17 cellular contexts compared by ENCODE assay signal in the genomic region with DNA sequence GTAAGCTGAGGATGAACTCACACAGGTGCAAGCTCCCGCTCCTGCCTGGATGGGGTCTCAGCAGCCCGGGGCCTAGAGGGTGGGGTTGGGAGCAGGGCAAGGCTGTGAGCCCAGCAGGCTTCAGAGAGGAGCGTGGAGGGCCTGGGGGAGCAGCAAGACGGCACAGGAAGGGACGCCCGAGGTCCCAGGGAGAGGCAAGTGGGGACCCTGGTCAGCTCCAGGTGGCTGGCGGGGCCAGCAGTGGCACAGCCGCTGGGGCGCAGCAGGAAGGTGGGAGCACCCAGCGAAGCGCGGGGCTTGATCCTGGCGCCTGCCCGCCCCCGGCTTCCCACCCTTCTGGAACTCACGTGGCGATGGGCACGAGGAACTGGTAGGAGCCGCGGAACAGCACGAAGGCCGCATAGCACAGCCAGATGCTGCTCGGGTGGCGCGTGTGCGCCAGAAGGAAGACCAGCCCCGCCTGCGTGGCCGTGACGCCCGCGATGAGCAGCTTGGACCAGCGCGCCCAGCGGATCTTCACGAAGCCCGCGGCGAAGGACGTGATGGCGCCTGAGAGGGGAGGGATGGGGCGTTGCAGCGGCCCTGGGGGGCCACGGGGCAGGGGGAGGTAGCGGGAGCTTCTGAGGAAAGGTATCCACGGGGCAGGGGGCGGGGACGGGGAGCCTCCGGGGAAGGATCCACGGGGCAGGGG. TPM values are rescaled to one million over a fixed set of nuclear protein-coding genes. Genes with fewer than 3 reads are reported as not detected.
A peak's percentile ranks its signal among the peaks of the same experiment; 100 is the strongest.
DNase-seq lines count a peak whose midpoint lies in the region; ATAC-seq, FAIRE-seq and TF ChIP-seq lines count a peak whose summit lies in the region.
"Had no signal": no experiment of that assay in that cellular context is flagged by ENCODE, and none has a peak within 500 bp of the region (broad histone marks: within the 10 kb centered on the region; RNA-seq: fewer than 3 reads in every experiment).

No MANE protein-coding gene starts in this region.

- no peak overlapping the region for H2BK120ac ChIP-seq in H1 (replicated peaks; ENCODE audit: low read depth, low read length)

- peak overlapping the region; percentile 70; the same call in 1 of the 2 replicates for H2BK12ac ChIP-seq in H1 (ENCODE audit: low read depth, low read length)

- H3K14ac ChIP-seq in H1 (ENCODE audit: insufficient read length), result no peak overlapping the region

- no peak for TF ChIP-seq RAD21 in H1 (IDR thresholded peaks at IDR 0.05 in 1 of 2, conservative IDR thresholded peaks at IDR 0.05 in 1 of 2; ENCODE audit: low read depth in 2 of 2, low read length in 2 of 2)

- TF ChIP-seq CTCF in WTC11 (IDR thresholded peaks at IDR 0.05), result no peak
- no peak for TF ChIP-seq CTCF in H1 (IDR thresholded peaks at IDR 0.05; ENCODE audit: control extremely low read depth in 1 of 3, insufficient read depth in 1 of 3, low read depth in 1 of 3, low read length in 3 of 3)
- TF ChIP-seq CTCF in left lung (IDR thresholded peaks at IDR 0.05), result no peak
- TF ChIP-seq CTCF in sigmoid colon (IDR thresholded peaks at IDR 0.05), result no peak

- H4K91ac ChIP-seq in H1 (replicated peaks; ENCODE audit: insufficient read length, low read length), result no peak overlapping the region

- no peak overlapping the region for H2BK15ac ChIP-seq in H1 (ENCODE audit: low read length)

- intact Hi-C loops in left lung (cut with DNase I), result no loop called here
- intact Hi-C loops in sigmoid colon (cut with DNase I), result no loop called here

- no peak for TF ChIP-seq EP300 in H1 (IDR thresholded peaks at IDR 0.05; ENCODE audit: borderline replicate concordance in 1 of 2, low read depth in 2 of 2, low read length in 2 of 2)
- no peak for TF ChIP-seq EP300 in sigmoid colon (IDR thresholded peaks at IDR 0.05)

- no peaks in the 10 kb centered on the region; a peak in 1 of 4 replicates for H3K9me3 ChIP-seq in H1 (ENCODE audit: insufficient read depth in 2 of 2, low read depth in 1 of 2, low read length in 1 of 2)
- H3K9me3 ChIP-seq in left lung, result no peaks in the 10 kb centered on the region
- H3K9me3 ChIP-seq in sigmoid colon, result no peaks in the 10 kb centered on the region

- H3K27me3 ChIP-seq in H1 (replicated peaks in 1 of 4; ENCODE audit: control insufficient read depth in 3 of 4, extremely low read depth in 1 of 4, insufficient read depth in 3 of 4, low read length in 3 of 4) (no peaks in the 10 kb centered on the region; a peak in 1 of 7 replicates), left lung (no peaks in the 10 kb centered on the region), sigmoid colon (no peaks in the 10 kb centered on the region)

- peak overlapping the region; percentile 12; the same call in 1 of the 2 replicates for H2BK5ac ChIP-seq in H1 (ENCODE audit: low read depth, low read length)

- no peak overlapping the region for H2BK20ac ChIP-seq in H1 (ENCODE audit: low read length)

- H3K18ac ChIP-seq in H1 (ENCODE audit: extremely low read depth, low read length), result no peak overlapping the region

- no peak overlapping the region for H3K23ac ChIP-seq in H1 (ENCODE audit: insufficient read length)

- H3K23me2 ChIP-seq in H1 (ENCODE audit: low read depth, low read length), result peaks cover 10% of the 10 kb centered on the region

- H3K79me1 ChIP-seq in H1 (ENCODE audit: low read depth, low read length), result peaks cover 3% of the 10 kb centered on the region

- peaks cover 7 to 23% (median 13%) of the 10 kb centered on the region in 4 experiments; a peak in 6 of 8 replicates for H3K36me3 ChIP-seq in H1 (ENCODE audit: control insufficient read depth in 2 of 4, insufficient read depth in 4 of 4, low read length in 3 of 4)
- H3K36me3 ChIP-seq in left lung, result peaks cover 0 to 61% of the 10 kb centered on the region in 2 donors
- peaks cover 0 to 6% (median 0%) of the 10 kb centered on the region in 4 donors for H3K36me3 ChIP-seq in sigmoid colon

- DNase-seq in WTC11 (ENCODE audit: low spot score) (peak; percentile 9), H1 (ENCODE audit: low read depth in 1 of 2, low spot score in 2 of 2) (peak in 1 of 2 experiments; percentile 39), left lung (peak; percentile 27 to 75), sigmoid colon (peak; percentile 59), GOT3 (lab: John Stamatoyannopoulos, UW) (no peak)
- DNase-seq in activated CD4-positive, alpha-beta T cell treated with anti-CD3 and anti-CD28 coated beads, Interleukin-2, amount 50 U/mL, for 1 hour, result no peak
- DNase-seq: activated CD4-positive, alpha-beta T cell treated with anti-CD3 and anti-CD28 coated beads, Interleukin-2, amount 50 U/mL, for 4 hours; activated naive CD4-positive, alpha-beta T cell treated with anti-CD3 and anti-CD28 coated beads, Interleukin-2, amount 10 ng/mL, durations not matched to agents 7 days and 5 days; DMS79 treated with DMSO at 0.1 percent for 48 hours; effector memory CD4-positive, alpha-beta T cell; H9; Karpas-422; NCI-H2029 treated with DMSO at 0.1 percent for 48 hours; NCI-H446 had no signal

- H3K27ac ChIP-seq in H1 (ENCODE audit: low read depth, low read length) (no peak overlapping the region), left lung (no peak overlapping the region), sigmoid colon (no peak overlapping the region)

- POLR2A ChIA-PET in WTC11 (lab: Charles Lee) (no interaction called here), H1 (lab: Charles Lee; ENCODE audit: partially characterized antibody) (interaction anchor here (0.7 kb wide), 1 partner anchor 112 kb away, joined by 3 read pairs; no protein-coding TSS in a partner anchor)

- H3K4me1 ChIP-seq in H1 (replicated peaks in 1 of 4; ENCODE audit: control insufficient read depth in 3 of 4, insufficient read depth in 4 of 4, low read length in 3 of 4), result peaks cover 0 to 2% (median 0%) of the 10 kb centered on the region in 4 experiments; a peak in 3 of 7 replicates
- H3K4me1 ChIP-seq in left lung, result peaks cover 0 to 40% of the 10 kb centered on the region in 2 donors
- no peaks in the 10 kb centered on the region for H3K4me1 ChIP-seq in sigmoid colon

- ATAC-seq in WTC11 (no peak), left lung (no peak), HG03025 (IDR thresholded peaks at IDR 0.05; ENCODE audit: low FRiP score, unreplicated experiment) (no peak)
- ATAC-seq: stimulated activated effector memory CD8-positive, alpha-beta T cell treated with anti-CD3 and anti-CD28 coated beads, Interleukin-12 subunit alpha, Interleukin-12 subunit beta, amount 100 ng/mL, for 72 hours; T-helper 17 cell had no signal

- H3K56ac ChIP-seq in H1 (replicated peaks; ENCODE audit: insufficient read length, low read depth, low read length), result peak overlapping the region; percentile 46

- CTCF ChIA-PET in WTC11 (lab: Charles Lee) (interaction anchor here (1.6 kb wide), 1 partner anchor 243 kb away, joined by 3 read pairs; a partner anchor contains a TSS), H1 (lab: Charles Lee; ENCODE audit: partially characterized antibody) (interaction anchor here (0.8 to 1.1 kb wide), 2 partner anchors 15 to 268 kb away, joined by 3 to 5 read pairs; no protein-coding TSS in a partner anchor)

- H3K4ac ChIP-seq in H1 (replicated peaks; ENCODE audit: insufficient read length, low read depth, low read length), result no peak overlapping the region

- H3K27me3 Mint-ChIP-seq in WTC11 (ENCODE audit: low read depth), result no peaks in the 10 kb centered on the region
- H3K27me3 Mint-ChIP-seq: activated naive CD4-positive, alpha-beta T cell treated with anti-CD3 and anti-CD28 coated beads, Interleukin-2, amount 10 ng/mL, durations not matched to agents 7 days and 5 days; T-helper 17 cell had no signal

- H3K4me2 ChIP-seq in H1 (ENCODE audit: insufficient read depth in 1 of 2, low read depth in 2 of 2, low read length in 2 of 2), result no peak overlapping the region

- WGBS in H1 (ENCODE audit: extremely low coverage in 1 of 2, insufficient coverage in 1 of 2, insufficient read length in 1 of 2, insufficient replicate concordance in 2 of 2, low coverage in 1 of 2, low lambda C conversion rate in 2 of 2, missing lambda C conversion rate in 1 of 2), 2 experiments, result 81% methylated on average over 14 of the region's 50 CpGs; no CpG with 5 or more reads in 1 of the 2 experiments
- 97 to 98% methylated on average over 50 of the region's 50 CpGs for WGBS in sigmoid colon, 2 donors

- H4K8ac ChIP-seq in H1 (ENCODE audit: extremely low read depth, insufficient read depth, low read length), result no peak overlapping the region; the same call in 1 of the 2 replicates

- 0 out of 4 replicates have a peak, but pooled peaks cover 0 to under 1% of the 10 kb centered on the region in 2 experiments for H3K79me2 ChIP-seq in H1 (ENCODE audit: control insufficient read depth in 1 of 2, insufficient read depth in 2 of 2, low read length in 2 of 2)

- peaks cover 19% of the 10 kb centered on the region for H3K36me3 Mint-ChIP-seq in WTC11

- no peak overlapping the region for H3K27ac Mint-ChIP-seq in WTC11
- H3K27ac Mint-ChIP-seq: activated naive CD4-positive, alpha-beta T cell treated with anti-CD3 and anti-CD28 coated beads, Interleukin-2, amount 10 ng/mL, durations not matched to agents 7 days and 5 days; H9; T-helper 17 cell had no signal

- 0 out of 2 replicates have a peak, but pooled peaks cover 4% of the 10 kb centered on the region for H3K4me1 Mint-ChIP-seq in WTC11
- H3K4me1 Mint-ChIP-seq: H9 had no signal

- no peak overlapping the region for H3K9ac ChIP-seq in H1 (replicated peaks in 1 of 4; ENCODE audit: extremely low read depth in 1 of 4, low read depth in 3 of 4, low read length in 3 of 4)

- no peak overlapping the region for H3K4me3 ChIP-seq in H1 (ENCODE audit: extremely low read depth in 1 of 4, insufficient read depth in 2 of 4, low read depth in 3 of 4, low read length in 4 of 4)
- H3K4me3 ChIP-seq in left lung, result no peak overlapping the region
- H3K4me3 ChIP-seq in sigmoid colon, result no peak overlapping the region

- H2AK5ac ChIP-seq in H1 (ENCODE audit: low read depth, low read length), result no peak overlapping the region; the same call in 1 of the 2 replicates

- no peak overlapping the region for H3K4me3 Mint-ChIP-seq in WTC11
- H3K4me3 Mint-ChIP-seq: activated naive CD4-positive, alpha-beta T cell treated with anti-CD3 and anti-CD28 coated beads, Interleukin-2, amount 10 ng/mL, durations not matched to agents 7 days and 5 days; H9; stimulated activated effector memory CD8-positive, alpha-beta T cell treated with anti-CD3 and anti-CD28 coated beads, Interleukin-12 subunit alpha, Interleukin-12 subunit beta, amount 100 ng/mL, for 72 hours; T-helper 17 cell had no signal

- peaks cover 7 to 28% of the 10 kb centered on the region in 2 experiments for H4K20me1 ChIP-seq in H1 (replicated peaks in 1 of 2; ENCODE audit: control insufficient read depth in 1 of 2, insufficient read depth in 2 of 2, low read length in 2 of 2)

- no peak overlapping the region for H4K5ac ChIP-seq in H1 (ENCODE audit: insufficient read length, low read depth, low read length)

- FAIRE-seq in H1 (lab: Jason Lieb, UNC), result no peak

- no peaks in the 10 kb centered on the region for H3K9me3 Mint-ChIP-seq in WTC11
- H3K9me3 Mint-ChIP-seq: activated naive CD4-positive, alpha-beta T cell treated with anti-CD3 and anti-CD28 coated beads, Interleukin-2, amount 10 ng/mL, durations not matched to agents 7 days and 5 days; H9; stimulated activated effector memory CD8-positive, alpha-beta T cell treated with anti-CD3 and anti-CD28 coated beads, Interleukin-12 subunit alpha, Interleukin-12 subunit beta, amount 100 ng/mL, for 72 hours had no signal

- no peak overlapping the region for H2AFZ ChIP-seq in H1 (ENCODE audit: low read length)

- TF ChIP-seq POLR2A in H1 (IDR thresholded peaks at IDR 0.05; ENCODE audit: control extremely low read depth in 1 of 2, low read depth in 2 of 2, low read length in 2 of 2) (no peak), sigmoid colon (IDR thresholded peaks at IDR 0.05) (no peak)

RNA-seq across cellular contexts. Expression of a gene that starts 11.7 kb away (rescaled TPM):
- total RNA-seq in WTC11 (2021), result 27.7 to 29.8 TPM (median 28.3 TPM) in 3 replicates
- 31.6 and 33.5 TPM in 2 replicates for total RNA-seq in H1 (2021; fragmentation: NEBNext Ultra II Directional; extraction: Animal tissue kit (Norgen Biotek cat#: 25700))
- polyA plus RNA-seq in H1 (2011; rRNA removed), result 43.8 and 48.3 TPM in 2 replicates
- polyA plus RNA-seq in H1 (2011; cell fraction: cytosol; rRNA removed), result 22.7 TPM
- 47.4 TPM for polyA plus RNA-seq in H1 (2011; cell fraction: nucleus; rRNA removed)
- 47.5 to 77.8 TPM (median 65.6 TPM) in 4 replicates for polyA plus RNA-seq in H1 (2012, experiment 1 of 2)
- 70.7 TPM for polyA plus RNA-seq in H1 (2012, experiment 2 of 2)
- 40.9 TPM for polyA plus RNA-seq in H1 (2013, experiment 1 of 2)
- polyA plus RNA-seq in H1 (2013, experiment 2 of 2), result 42.0 TPM
- polyA minus RNA-seq in H1 (2011; rRNA and poly(A)+ RNA removed), result 12.0 and 29.3 TPM in 2 replicates
- polyA minus RNA-seq in H1 (2011; cell fraction: cytosol; rRNA and poly(A)+ RNA removed), result 17.7 TPM
- polyA minus RNA-seq in H1 (2011; cell fraction: nucleus; rRNA and poly(A)+ RNA removed), result 18.7 TPM
- 10 to 100 TPM; 32.7 to 50.4 TPM for total RNA-seq in left lung
- 1 to 10 TPM; 2.1 to 6.4 (median 2.5) TPM for total RNA-seq in sigmoid colon
- 10 to 100 TPM in 1 of 3 donors, 1 to 10 TPM in 2; 1.8 to 10.7 (median 3.2) TPM for polyA plus RNA-seq in sigmoid colon

Comparison
In these comparisons a context has a peak if more than half of its experiments do, and no peak if none do; other contexts are left out.
1. DNase-seq: peak in WTC11 (single experiment), left lung (2 of 2) and sigmoid colon (single experiment); none in GOT3 (single experiment) and activated CD4-positive, alpha-beta T cell treated with anti-CD3 and anti-CD28 coated beads, Interleukin-2, amount 50 U/mL, for 1 hour (single experiment).